ENCODE assay signal across 8 cellular contexts in the genomic region with DNA sequence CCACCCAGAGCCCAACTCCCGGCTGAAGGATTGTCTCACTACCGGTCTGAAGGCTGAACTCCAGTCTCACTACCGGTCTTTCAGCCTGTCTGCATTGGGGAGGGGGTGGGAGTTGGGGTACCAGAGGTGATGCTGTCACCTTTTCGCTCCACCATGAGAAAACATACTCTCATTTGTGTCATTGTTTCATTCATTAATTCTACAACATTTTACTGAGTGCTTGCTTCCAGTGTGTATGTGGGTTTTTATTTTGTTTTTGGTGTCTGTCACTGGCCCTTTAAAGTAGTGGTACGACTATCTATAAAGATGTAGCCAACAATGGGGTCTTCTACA. TPM values are rescaled to one million over a fixed set of nuclear protein-coding genes. Genes with fewer than 3 reads are reported as not detected.
A peak's percentile ranks its signal among the peaks of the same experiment; 100 is the strongest.
DNase-seq lines count a peak whose midpoint lies in the region; TF ChIP-seq lines count a peak whose summit lies in the region.

No MANE protein-coding gene starts in this region.

- no peaks in the 10 kb centered on the region for H3K9me3 ChIP-seq in DOHH2 (ENCODE audit: control insufficient read depth, insufficient read depth, low read length)
- no peaks in the 10 kb centered on the region for H3K9me3 ChIP-seq in SJSA1 (replicated peaks)
- H3K9me3 ChIP-seq in esophagus (ENCODE audit: control insufficient read depth in 2 of 2, insufficient read depth in 1 of 2, low read depth in 1 of 2, low read length in 1 of 2): no peaks in the 10 kb centered on the region
- no peaks in the 10 kb centered on the region for H3K9me3 ChIP-seq in prostate gland

- H3K27ac ChIP-seq in DOHH2 (ENCODE audit: low read depth, low read length): peak overlapping the region; percentile 21
- peak overlapping the region; percentile 27 for H3K27ac ChIP-seq in SJSA1
- H3K27ac ChIP-seq in esophagus (ENCODE audit: low read depth in 2 of 2, low read length in 1 of 2): peak overlapping the region in 1 of 2 donors; percentile 65
- peak overlapping the region; percentile 81 to 86 for H3K27ac ChIP-seq in prostate gland

- H3K36me3 ChIP-seq in DOHH2 (ENCODE audit: control insufficient read depth, low read length) (peaks cover 55% of the 10 kb centered on the region), SJSA1 (peaks cover 42% of the 10 kb centered on the region), esophagus (ENCODE audit: control insufficient read depth in 2 of 2, insufficient read depth in 2 of 2, low read length in 1 of 2) (peaks cover 0 to 11% of the 10 kb centered on the region in 2 donors), prostate gland (peaks cover 0 to 4% of the 10 kb centered on the region in 2 donors)

- peaks cover 58% of the 10 kb centered on the region for H3K79me2 ChIP-seq in DOHH2 (ENCODE audit: control insufficient read depth, low read length)

- 0% methylated on average over 5 of the region's 5 CpGs for WGBS in esophagus, 2 donors
- under 1% methylated on average over 5 of the region's 5 CpGs for WGBS in prostate gland

- no peak for TF ChIP-seq POLR2A in prostate gland (IDR thresholded peaks at IDR 0.05)

- H3K4me1 ChIP-seq in DOHH2 (ENCODE audit: control insufficient read depth, low read length): peaks cover 46% of the 10 kb centered on the region
- peaks cover 41% of the 10 kb centered on the region for H3K4me1 ChIP-seq in SJSA1 (replicated peaks)
- H3K4me1 ChIP-seq in esophagus (ENCODE audit: control insufficient read depth in 2 of 2, insufficient read depth in 2 of 2, low read length in 1 of 2): peaks cover 6 to 8% of the 10 kb centered on the region in 2 donors
- H3K4me1 ChIP-seq in prostate gland (replicated peaks): peaks cover 3% of the 10 kb centered on the region

- H3K4me2 ChIP-seq in DOHH2 (ENCODE audit: low read length): peak overlapping the region; percentile 76

- H3F3A ChIP-seq in DOHH2 (ENCODE audit: control insufficient read depth, insufficient read depth): peaks cover 25% of the 10 kb centered on the region

- H3K4me3 ChIP-seq in DOHH2 (ENCODE audit: low read length) (peak overlapping the region; percentile 69), SJSA1 (peak overlapping the region; percentile 59), esophagus (ENCODE audit: low read depth in 1 of 2, low read length in 2 of 2) (peak overlapping the region; percentile 58 to 72), prostate gland (peak overlapping the region; percentile 66 to 70)

- no peaks in the 10 kb centered on the region; the same call in 1 of the 2 replicates for H4K20me1 ChIP-seq in DOHH2 (ENCODE audit: control insufficient read depth, insufficient read depth, low read depth, low read length)

- no peaks in the 10 kb centered on the region for H3K9me2 ChIP-seq in DOHH2 (replicated peaks; ENCODE audit: control insufficient read depth, low read length)

- intact Hi-C loops in prostate gland (cut with DNase I): no loop called here

- no peaks in the 10 kb centered on the region for H3K27me3 ChIP-seq in DOHH2 (ENCODE audit: control insufficient read depth, low read length)
- H3K27me3 ChIP-seq in SJSA1 (replicated peaks): peaks cover 26% of the 10 kb centered on the region
- H3K27me3 ChIP-seq in esophagus (ENCODE audit: control insufficient read depth in 1 of 2, insufficient read depth in 2 of 2, low read length in 2 of 2): no peaks in the 10 kb centered on the region
- no peaks in the 10 kb centered on the region for H3K27me3 ChIP-seq in prostate gland (replicated peaks; ENCODE audit: insufficient read depth)

- TF ChIP-seq CTCF in DOHH2 (IDR thresholded peaks at IDR 0.05; ENCODE audit: low read depth, low read length, poor library complexity, severe bottlenecking): no peak
- no peak for TF ChIP-seq CTCF in prostate gland (IDR thresholded peaks at IDR 0.05)

- DNase-seq in SJSA1 (ENCODE audit: low read depth in 1 of 2, low spot score in 2 of 2): no peak
- DNase-seq in prostate gland (ENCODE audit: low spot score): no peak
- no peak for DNase-seq in NCI-H187 (lab: John Stamatoyannopoulos, UW)
- DNase-seq in foreskin melanocyte: no peak
- DNase-seq in NCI-H345 treated with DMSO at 0.1 percent for 48 hours (lab: John Stamatoyannopoulos, UW; ENCODE audit: unreplicated experiment): no peak
- no peak for DNase-seq in NCI-H128 (lab: John Stamatoyannopoulos, UW; ENCODE audit: unreplicated experiment)

RNA-seq across cellular contexts. Expression of a gene that starts 0.5 kb away (rescaled TPM):
- 3,953 and 4,723 TPM in 2 replicates for total RNA-seq in SJSA1 (2014; rRNA removed; shearing (Covaris generic))
- 10 to 100 TPM; 22.1 to 52.6 TPM for polyA plus RNA-seq in esophagus
- 100 to 1,000 TPM in 1 of 2 donors, 10 to 100 TPM in 1; 97.5 to 103 TPM for total RNA-seq in prostate gland

RNA-seq across cellular contexts. Expression of a gene that starts 2.3 kb away (rescaled TPM):
- 88.7 and 107 TPM in 2 replicates for total RNA-seq in SJSA1 (2014; rRNA removed; shearing (Covaris generic))
- 10 to 100 TPM in 1 of 2 donors, 1 to 10 TPM in 1; 8.0 to 10.9 TPM for polyA plus RNA-seq in esophagus
- 10 to 100 TPM; 11.1 to 13.2 TPM for total RNA-seq in prostate gland

RNA-seq across cellular contexts. Expression of a gene that starts 7.8 kb away (rescaled TPM):
- total RNA-seq in SJSA1 (2014; rRNA removed; shearing (Covaris generic)): 429 and 571 TPM in 2 replicates
- 10 to 100 TPM; 16.3 to 19.8 TPM for polyA plus RNA-seq in esophagus
- 100 to 1,000 TPM in 1 of 2 donors, 10 to 100 TPM in 1; 40.4 to 127 TPM for total RNA-seq in prostate gland

RNA-seq across cellular contexts. Expression of a gene that starts 14.1 kb away (rescaled TPM):
- 0.78 and 0.89 TPM in 2 replicates for total RNA-seq in SJSA1 (2014; rRNA removed; shearing (Covaris generic))
- polyA plus RNA-seq in esophagus: under 1 TPM; 0.61 to 0.94 TPM
- total RNA-seq in prostate gland: 1 to 10 TPM in 1 of 2 donors, under 1 TPM in 1; 0.82 to 4.2 TPM

RNA-seq across cellular contexts. Expression of a gene that starts 14.2 kb away (rescaled TPM):
- 12.9 and 21.9 TPM in 2 replicates for total RNA-seq in SJSA1 (2014; rRNA removed; shearing (Covaris generic))
- polyA plus RNA-seq in esophagus: under 1 TPM; 0.64 to 0.96 TPM
- under 1 TPM; 0.14 to 0.91 TPM for total RNA-seq in prostate gland

Comparison
In these comparisons a context has a peak if more than half of its experiments do, and no peak if none do; other contexts are left out.
1. RNA of a gene that starts 0.5 kb away (total RNA-seq): 3,953 to 4,723 TPM in SJSA1; 97.5 to 103 TPM in prostate gland; every median in the first group is over 10 times any median in the second.
2. Peak in every context shown above with its lines, with median percentiles within 50 percentile points of each other: H3K4me3 ChIP-seq.